Comparison of ENCODE assay signal across 8 cellular contexts in genomic region chr10:31581741-31582323, GRCh38.
DNase-seq lines count a peak whose midpoint lies in the region; ATAC-seq and TF ChIP-seq lines count a peak whose summit lies in the region.

No MANE protein-coding gene starts in this region.

- TF ChIP-seq CTCF in NB4 (IDR thresholded peaks at IDR 0.05; ENCODE audit: low read depth, low read length) (no peak), mucosa of descending colon (IDR thresholded peaks at IDR 0.05) (no peak)

- no peak for TF ChIP-seq POLR2A in NB4 (IDR thresholded peaks at IDR 0.05; ENCODE audit: extremely low read depth, insufficient read length)

- peak; percentile 59 for DNase-seq in NB4 (ENCODE audit: low read depth)
- DNase-seq in mucosa of descending colon: peak in 1 of 3 donors; percentile 16
- DNase-seq in DMS53 (lab: John Stamatoyannopoulos, UW): no peak
- no peak for DNase-seq in EL
- no peak for DNase-seq in NCI-H1092 (lab: John Stamatoyannopoulos, UW)

- H3K4me3 ChIP-seq in NB4 (ENCODE audit: low read depth, low read length) (no peak overlapping the region), mucosa of descending colon (no peak overlapping the region)

- intact Hi-C loops in mucosa of descending colon (cut with DNase I, micrococcal nuclease): no loop called here

- ATAC-seq in GM18508 (IDR thresholded peaks at IDR 0.05; ENCODE audit: insufficient read depth, unreplicated experiment) (peak; percentile 59), GM21786 (IDR thresholded peaks at IDR 0.05; ENCODE audit: unreplicated experiment) (peak; percentile 76), mucosa of descending colon (peak; percentile 34), GM19452 (IDR thresholded peaks at IDR 0.05; ENCODE audit: unreplicated experiment) (no peak)

- no peaks in the 10 kb centered on the region for H3K9me3 ChIP-seq in mucosa of descending colon

- peaks cover 6% of the 10 kb centered on the region for H3K4me1 ChIP-seq in mucosa of descending colon (ENCODE audit: low read depth)

- no peaks in the 10 kb centered on the region for H3K36me3 ChIP-seq in mucosa of descending colon (ENCODE audit: low read depth)
